In genomic region chr2:15711126-15711860, GRCh38 we compare ENCODE assay signal across 15 cellular contexts.
DNase-seq lines count a peak whose midpoint lies in the region; ATAC-seq, FAIRE-seq and TF ChIP-seq lines count a peak whose summit lies in the region.
"Had no signal": no experiment of that assay in that cellular context is flagged by ENCODE, and none has a peak within 500 bp of the region (broad histone marks: within the 10 kb centered on the region; RNA-seq: fewer than 3 reads in every experiment).

No MANE protein-coding gene starts in this region.

- ATAC-seq in HG03039 (IDR thresholded peaks at IDR 0.05; ENCODE audit: unreplicated experiment) = no peak
- ATAC-seq in HG03045 (IDR thresholded peaks at IDR 0.05; ENCODE audit: unreplicated experiment) = no peak
- no peak for ATAC-seq in HG03571 (IDR thresholded peaks at IDR 0.05; ENCODE audit: unreplicated experiment)

- H3K4me3 ChIP-seq in astrocyte (ENCODE audit: insufficient read depth, low read depth, low read length) (no peak overlapping the region), neural progenitor cell (no peak overlapping the region)
- H3K4me3 ChIP-seq: BLaER1 treated with 17β-estradiol and CSF1 and Interleukin-3, amounts not matched to agents 10 nM and 100 nM; GM23248 had no signal

- H4K5ac ChIP-seq in H9 (ENCODE audit: insufficient read length, low read depth, low read length) = no peak overlapping the region

- H3K79me1 ChIP-seq in H9 (ENCODE audit: insufficient read depth, low read depth, low read length, poor library complexity, severe bottlenecking) = no peaks in the 10 kb centered on the region

- H4K8ac ChIP-seq in H9 (replicated peaks; ENCODE audit: insufficient read length, low read depth, low read length) = no peak overlapping the region

- no peak overlapping the region for H2BK5ac ChIP-seq in H9 (ENCODE audit: insufficient read length, low read length)

- no peak overlapping the region for H2BK12ac ChIP-seq in H9 (ENCODE audit: insufficient read length, low read depth, low read length)

- H3T11ph ChIP-seq in H9 (ENCODE audit: low read length) = no peak overlapping the region

- H2BK120ac ChIP-seq in H9 (ENCODE audit: low read depth, low read length, poor library complexity, severe bottlenecking) = no peak overlapping the region

- H3K27me3 ChIP-seq in astrocyte (ENCODE audit: insufficient read depth, low read length) (no peaks in the 10 kb centered on the region), neural progenitor cell (no peaks in the 10 kb centered on the region), H9 (ENCODE audit: insufficient read depth, low read length) (no peaks in the 10 kb centered on the region)
- H3K27me3 ChIP-seq: BLaER1 treated with 17β-estradiol and CSF1 and Interleukin-3, amounts not matched to agents 10 nM and 100 nM had no signal

- H3K4me2 ChIP-seq in astrocyte (ENCODE audit: low read length) (no peak overlapping the region), neural progenitor cell (no peak overlapping the region), H9 (ENCODE audit: insufficient read depth, insufficient read length, low read length) (no peak overlapping the region)
- H3K4me2 ChIP-seq: BLaER1 treated with 17β-estradiol and CSF1 and Interleukin-3, amounts not matched to agents 10 nM and 100 nM had no signal

- TF ChIP-seq CTCF in astrocyte (IDR thresholded peaks at IDR 0.05; ENCODE audit: insufficient read depth, low read depth, low read length) = no peak
- no peak for TF ChIP-seq CTCF in neural progenitor cell (IDR thresholded peaks at IDR 0.05)
- TF ChIP-seq CTCF in H9 (conservative IDR thresholded peaks at IDR 0.05) = no peak

- H3K4me1 Mint-ChIP-seq in astrocyte (ENCODE audit: low read depth, unreplicated experiment) (peaks cover 15% of the 10 kb centered on the region), neural progenitor cell (peaks cover 8% of the 10 kb centered on the region), H9 (0 out of 4 replicates have a peak, but pooled peaks cover 0 to 4% of the 10 kb centered on the region in 2 experiments)
- H3K4me1 Mint-ChIP-seq: CD4-positive, CD25-positive, alpha-beta regulatory T cell had no signal

- no peak for TF ChIP-seq RAD21 in Ishikawa (IDR thresholded peaks at IDR 0.05; ENCODE audit: low read depth)

- H3K79me2 ChIP-seq in astrocyte (ENCODE audit: insufficient read depth, low read length) = no peaks in the 10 kb centered on the region
- H3K79me2 ChIP-seq in neural progenitor cell (ENCODE audit: low read depth) = no peaks in the 10 kb centered on the region
- no peaks in the 10 kb centered on the region for H3K79me2 ChIP-seq in H9 (ENCODE audit: insufficient read depth, low read length)

- no peaks in the 10 kb centered on the region for H3K23me2 ChIP-seq in H9 (ENCODE audit: insufficient read length, low read depth, low read length, poor library complexity, severe bottlenecking)

- no peak overlapping the region for H2BK15ac ChIP-seq in H9 (ENCODE audit: low read depth, low read length)

- H4K91ac ChIP-seq in H9 (ENCODE audit: insufficient read length, low read depth, low read length) = no peak overlapping the region

- no peaks in the 10 kb centered on the region for H3K4me1 ChIP-seq in astrocyte (ENCODE audit: insufficient read depth, low read length)
- H3K4me1 ChIP-seq in neural progenitor cell = no peaks in the 10 kb centered on the region
- no peaks in the 10 kb centered on the region for H3K4me1 ChIP-seq in H9 (ENCODE audit: insufficient read depth, low read length)

- H3K4me3 Mint-ChIP-seq in astrocyte (ENCODE audit: unreplicated experiment) (peak overlapping the region; percentile 23), neural progenitor cell (no peak overlapping the region), H9 (no peak overlapping the region)
- H3K4me3 Mint-ChIP-seq: CD4-positive, CD25-positive, alpha-beta regulatory T cell had no signal

- H3K36me3 Mint-ChIP-seq in astrocyte (ENCODE audit: low read depth, unreplicated experiment) = peaks cover 3% of the 10 kb centered on the region
- no peaks in the 10 kb centered on the region for H3K36me3 Mint-ChIP-seq in neural progenitor cell
- H3K36me3 Mint-ChIP-seq in H9 (ENCODE audit: insufficient read depth in 1 of 3, low read depth in 3 of 3) = no peaks in the 10 kb centered on the region; a peak in 1 of 7 replicates
- H3K36me3 Mint-ChIP-seq: CD4-positive, CD25-positive, alpha-beta regulatory T cell had no signal

- no CpG with 5 or more reads among the region's 4 CpGs for WGBS in H9 (ENCODE audit: extremely low coverage, insufficient read length, low lambda C conversion rate)

- H4K20me1 ChIP-seq in astrocyte (ENCODE audit: insufficient read depth, low read length) (no peaks in the 10 kb centered on the region), neural progenitor cell (ENCODE audit: low read depth) (no peaks in the 10 kb centered on the region), H9 (ENCODE audit: control insufficient read depth, insufficient read depth, insufficient read length) (no peaks in the 10 kb centered on the region)
- H4K20me1 ChIP-seq: BLaER1 treated with 17β-estradiol and CSF1 and Interleukin-3, amounts not matched to agents 10 nM and 100 nM had no signal

- DNase-seq in astrocyte (ENCODE audit: low read depth) = no peak
- DNase-seq in kidney glomerular epithelial cell (lab: John Stamatoyannopoulos, UW) = peak; percentile 18
- no peak for DNase-seq in neural progenitor cell (ENCODE audit: low spot score)
- no peak for DNase-seq in H9
- DNase-seq: ACHN; CD4-positive, CD25-positive, alpha-beta regulatory T cell; DMS 273 treated with DMSO at 0.1 percent for 48 hours; GM23248 had no signal

- no peak overlapping the region for H3K18ac ChIP-seq in H9 (ENCODE audit: insufficient read length, low read depth, low read length)

- H2AK5ac ChIP-seq in H9 (ENCODE audit: insufficient read length, low read length) = no peak overlapping the region

- no peak for TF ChIP-seq EP300 in Ishikawa (IDR thresholded peaks at IDR 0.05; ENCODE audit: borderline replicate concordance)

- no peak overlapping the region for H3K9ac ChIP-seq in astrocyte (ENCODE audit: low read length)
- no peak overlapping the region for H3K9ac ChIP-seq in neural progenitor cell
- no peak overlapping the region for H3K9ac ChIP-seq in H9 (ENCODE audit: extremely low read depth, insufficient read length, low read length)
- H3K9ac ChIP-seq: BLaER1 treated with 17β-estradiol and CSF1 and Interleukin-3, amounts not matched to agents 10 nM and 100 nM; GM23248 had no signal

- FAIRE-seq in astrocyte (lab: Jason Lieb, UNC) = no peak
- FAIRE-seq: GM18507, H54 had no signal

- H3K27me3 Mint-ChIP-seq in astrocyte (ENCODE audit: low read depth, unreplicated experiment) = peaks cover 24% of the 10 kb centered on the region
- H3K27me3 Mint-ChIP-seq in neural progenitor cell (ENCODE audit: insufficient read depth, low read depth) = peaks cover 2% of the 10 kb centered on the region
- H3K27me3 Mint-ChIP-seq in H9 (ENCODE audit: low read depth) = peaks cover 2% of the 10 kb centered on the region; the same call in 1 of the 2 replicates
- H3K27me3 Mint-ChIP-seq: CD4-positive, CD25-positive, alpha-beta regulatory T cell had no signal

- H3K23ac ChIP-seq in H9 (ENCODE audit: insufficient read length, low read depth, low read length) = no peak overlapping the region

- H3K36me3 ChIP-seq in astrocyte (ENCODE audit: insufficient read depth, low read length) (no peaks in the 10 kb centered on the region), neural progenitor cell (no peaks in the 10 kb centered on the region)
- H3K36me3 ChIP-seq: BLaER1 treated with 17β-estradiol and CSF1 and Interleukin-3, amounts not matched to agents 10 nM and 100 nM had no signal

- H3K56ac ChIP-seq in H9 (ENCODE audit: insufficient read length, low read depth, low read length) = no peak overlapping the region

- H3K9me3 Mint-ChIP-seq in astrocyte (ENCODE audit: unreplicated experiment) (peaks cover 9% of the 10 kb centered on the region), neural progenitor cell (peaks cover 10% of the 10 kb centered on the region), H9 (no peaks in the 10 kb centered on the region; a peak in 1 of 5 replicates)

- no peak overlapping the region for H3K4ac ChIP-seq in H9 (ENCODE audit: low read depth, low read length)

- H3K14ac ChIP-seq in H9 (ENCODE audit: insufficient read depth, low read length) = no peak overlapping the region

- no peak overlapping the region for H3K27ac ChIP-seq in astrocyte (ENCODE audit: low read depth, low read length)
- no peak overlapping the region for H3K27ac ChIP-seq in neural progenitor cell
- no peak overlapping the region for H3K27ac ChIP-seq in H9 (ENCODE audit: insufficient read length, low read depth, low read length)
- H3K27ac ChIP-seq: BLaER1 treated with 17β-estradiol and CSF1 and Interleukin-3, amounts not matched to agents 10 nM and 100 nM; GM23248 had no signal

- H3K27ac Mint-ChIP-seq in astrocyte (ENCODE audit: unreplicated experiment) (no peak overlapping the region), neural progenitor cell (peak overlapping the region; percentile 69), H9 (no peak overlapping the region; a peak in 1 of 7 replicates)
- H3K27ac Mint-ChIP-seq: CD4-positive, CD25-positive, alpha-beta regulatory T cell had no signal

- H3F3A ChIP-seq in neural progenitor cell (ENCODE audit: low read depth) = no peaks in the 10 kb centered on the region

- H3K9me3 ChIP-seq in astrocyte (ENCODE audit: insufficient read depth, low read depth, low read length) (no peaks in the 10 kb centered on the region), neural progenitor cell (ENCODE audit: low read depth) (no peaks in the 10 kb centered on the region), H9 (ENCODE audit: control insufficient read depth, low read depth, low read length) (no peaks in the 10 kb centered on the region)
- H3K9me3 ChIP-seq: BLaER1 treated with 17β-estradiol and CSF1 and Interleukin-3, amounts not matched to agents 10 nM and 100 nM had no signal

- H2BK20ac ChIP-seq in H9 (ENCODE audit: low read depth, low read length, poor library complexity, severe bottlenecking) = no peak overlapping the region

- H2AFZ ChIP-seq in astrocyte (ENCODE audit: low read depth, low read length) = no peak overlapping the region
- H2AFZ ChIP-seq in neural progenitor cell (replicated peaks) = no peak overlapping the region
- no peak overlapping the region for H2AFZ ChIP-seq in H9 (ENCODE audit: low read length)
- H2AFZ ChIP-seq: GM23248 had no signal

TF ChIP-seq in Ishikawa, 13 proteins besides CTCF, POLR2A, EP300 and RAD21:
- no peak for TF ChIP-seq CEBPB (IDR thresholded peaks at IDR 0.05)
- TF ChIP-seq, protein P1, sequence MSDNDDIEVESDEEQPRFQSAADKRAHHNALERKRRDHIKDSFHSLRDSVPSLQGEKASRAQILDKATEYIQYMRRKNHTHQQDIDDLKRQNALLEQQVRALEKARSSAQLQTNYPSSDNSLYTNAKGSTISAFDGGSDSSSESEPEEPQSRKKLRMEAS (IDR thresholded peaks at IDR 0.05) = 0 out of 2 replicates have a peak, but pooled peaks have one; percentile 29
